8 cellular contexts compared by ENCODE assay signal in the genomic region with DNA sequence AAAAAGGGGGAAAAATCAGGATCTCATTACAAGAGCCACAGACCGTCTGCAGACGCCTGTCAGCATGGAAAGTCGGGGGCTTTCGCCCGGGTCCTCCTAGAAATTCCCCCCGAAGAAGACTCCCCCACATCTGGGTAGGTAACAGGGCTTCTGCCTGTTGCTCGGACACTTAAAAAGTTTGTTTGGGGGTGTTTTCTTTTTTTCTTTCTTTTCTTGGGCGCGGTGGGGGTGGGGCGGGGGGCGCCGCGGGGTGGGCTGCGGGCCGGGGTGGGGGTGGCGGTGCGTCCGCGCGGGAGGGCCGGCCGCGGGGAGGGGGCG. TPM values are rescaled to one million over a fixed set of nuclear protein-coding genes. Genes with fewer than 3 reads are reported as not detected.
DNase-seq lines count a peak whose midpoint lies in the region; ATAC-seq and TF ChIP-seq lines count a peak whose summit lies in the region.

No MANE protein-coding gene starts in this region.

- H3K36me3 Mint-ChIP-seq in activated CD8-positive, alpha-beta T cell treated with anti-CD3 and anti-CD28 coated beads for 36 hours (ENCODE audit: low read depth): peaks cover 4% of the 10 kb centered on the region

- intact Hi-C loops in activated CD8-positive, alpha-beta T cell treated with anti-CD3 and anti-CD28 coated beads for 36 hours (cut with micrococcal nuclease): no loop called here
- intact Hi-C loops in left colon (cut with DNase I, micrococcal nuclease) (no loop called here), transverse colon (cut with DNase I; ENCODE audit: low total_unique reads) (no loop called here)

- in situ Hi-C loops in transverse colon (cut with MboI; ENCODE audit: low pct_ligation_motif_present in 1 of 4, low pct_unique_long_range_greater_than_20kb in 1 of 4, low sequenced_read_pairs in 3 of 4): no loop called here
- in situ Hi-C loops in ACHN (cut with HindIII; ENCODE audit: low pct_ligation_motif_present, low pct_unique_long_range_greater_than_20kb, low sequenced_read_pairs): no loop called here

- H3K9ac ChIP-seq in ES-I3 (ENCODE audit: low read depth, low read length): peak overlapping the region; percentile 93

- H3K27ac Mint-ChIP-seq in activated CD8-positive, alpha-beta T cell treated with anti-CD3 and anti-CD28 coated beads for 36 hours: peak overlapping the region; percentile 93

- H3K27me3 Mint-ChIP-seq in activated CD8-positive, alpha-beta T cell treated with anti-CD3 and anti-CD28 coated beads for 36 hours: no peaks in the 10 kb centered on the region

- no peak for DNase-seq in activated CD8-positive, alpha-beta T cell treated with anti-CD3 and anti-CD28 coated beads for 36 hours
- DNase-seq in left colon (no peak), transverse colon (no peak), ACHN (no peak)
- no peak for DNase-seq in stimulated activated CD4-positive, alpha-beta T cell treated with anti-CD3 and anti-CD28 coated beads, Interleukin-15, amount 100 ng/mL, for 24 hours

- no peak for TF ChIP-seq EP300 in transverse colon (IDR thresholded peaks at IDR 0.05; ENCODE audit: low read depth)

- H3K4me3 ChIP-seq in HEK293 (ENCODE audit: low read depth, low read length) (peak overlapping the region; percentile 93), transverse colon (peak overlapping the region; percentile 47 to 77 (median 67))

- no peaks in the 10 kb centered on the region for H3K27me3 ChIP-seq in transverse colon

- POLR2A ChIA-PET in HEK293 (lab: Yijun Ruan, JAX): no interaction called here
- POLR2A ChIA-PET in activated CD8-positive, alpha-beta T cell treated with anti-CD3 and anti-CD28 coated beads for 36 hours (lab: Charles Lee): interaction anchor here (1.8 kb wide), 2 partner anchors 17 to 18 kb away, joined by 7 to 13 read pairs; no protein-coding TSS in a partner anchor

- 0 to 4% methylated on average over 6 to 7 of the region's 24 CpGs for WGBS in transverse colon (ENCODE audit: low coverage in 1 of 2), 2 donors

- peaks cover 2% of the 10 kb centered on the region for H3K9me3 Mint-ChIP-seq in activated CD8-positive, alpha-beta T cell treated with anti-CD3 and anti-CD28 coated beads for 36 hours

- H3K36me3 ChIP-seq in ES-I3 (ENCODE audit: insufficient read depth, low read length) (no peaks in the 10 kb centered on the region), HEK293 (ENCODE audit: control insufficient read depth in 2 of 2, insufficient read depth in 1 of 2, low read length in 2 of 2) (no peaks in the 10 kb centered on the region), transverse colon (no peaks in the 10 kb centered on the region)

- H3K27ac ChIP-seq in HEK293 (ENCODE audit: extremely low read depth, low read depth, low read length) (peak overlapping the region; percentile 82; the same call in 1 of the 2 replicates), transverse colon (peak overlapping the region; percentile 80 to 90 (median 85))

- H3K4me1 Mint-ChIP-seq in activated CD8-positive, alpha-beta T cell treated with anti-CD3 and anti-CD28 coated beads for 36 hours (ENCODE audit: low read depth): peaks cover 62% of the 10 kb centered on the region

- no peak for TF ChIP-seq CTCF in HEK293 (tag by site-specific recombination; IDR thresholded peaks at IDR 0.05)
- TF ChIP-seq CTCF in activated CD8-positive, alpha-beta T cell treated with anti-CD3 and anti-CD28 coated beads for 36 hours (IDR thresholded peaks at IDR 0.05): no peak
- no peak for TF ChIP-seq CTCF in transverse colon (IDR thresholded peaks at IDR 0.05)

- ATAC-seq in activated CD8-positive, alpha-beta T cell treated with anti-CD3 and anti-CD28 coated beads for 36 hours: no peak
- ATAC-seq in left colon (peak; percentile 6), HG03097 (IDR thresholded peaks at IDR 0.05; ENCODE audit: low FRiP score, unreplicated experiment) (no peak)

- H3K9me3 ChIP-seq in ES-I3 (ENCODE audit: control insufficient read depth, insufficient read depth, low read length) (no peaks in the 10 kb centered on the region), HEK293 (ENCODE audit: control insufficient read depth, insufficient read depth, low read depth, low read length) (no peaks in the 10 kb centered on the region), transverse colon (no peaks in the 10 kb centered on the region)

- CTCF ChIA-PET in HEK293 (lab: Yijun Ruan, JAX): interaction anchor here (0.6 kb wide), 1 partner anchor 20 kb away, joined by 3 read pairs; no protein-coding TSS in a partner anchor
- CTCF ChIA-PET in activated CD8-positive, alpha-beta T cell treated with anti-CD3 and anti-CD28 coated beads for 36 hours (lab: Charles Lee): interaction anchor here (2.0 kb wide), 1 partner anchor 18 kb away, joined by 10 read pairs; no protein-coding TSS in a partner anchor

- peak overlapping the region; percentile 81 for H3K4me3 Mint-ChIP-seq in activated CD8-positive, alpha-beta T cell treated with anti-CD3 and anti-CD28 coated beads for 36 hours

- TF ChIP-seq POLR2A in transverse colon (IDR thresholded peaks at IDR 0.05): peak; percentile 3

- H3K4me1 ChIP-seq in ES-I3 (ENCODE audit: insufficient read depth, low read length) (peaks cover 19% of the 10 kb centered on the region), HEK293 (ENCODE audit: control insufficient read depth, insufficient read depth, low read length) (0 out of 2 replicates have a peak, but pooled peaks cover 4% of the 10 kb centered on the region), transverse colon (peaks cover 0 to 42% (median 10%) of the 10 kb centered on the region in 4 donors)

TF ChIP-seq in HEK293, 187 proteins besides CTCF, POLR2A, EP300 and RAD21:
- TF ChIP-seq ZNF146 (tag by site-specific recombination; IDR thresholded peaks at IDR 0.05) (no peak), SCRT2 (tag by site-specific recombination; IDR thresholded peaks at IDR 0.05) (peak; percentile 47; the same call in 1 of the 2 replicates)

RNA-seq across cellular contexts. Expression of a gene that starts 0.4 kb away (rescaled TPM):
- total RNA-seq in activated CD8-positive, alpha-beta T cell treated with anti-CD3 and anti-CD28 coated beads for 36 hours: 1 to 10 TPM; 7.7 TPM
- 1 to 10 TPM; 7.7 to 9.2 TPM for total RNA-seq in left colon
- 10 to 100 TPM in 1 of 4 donors, 1 to 10 TPM in 3; 2.2 to 11.3 (median 5.3) TPM for total RNA-seq in transverse colon
